Comparison of ENCODE assay signal across 1 cellular context in genomic region chr19:1241417-1242095, GRCh38.
TF ChIP-seq lines count a peak whose summit lies in the region.

Gene ATP5F1D (plus strand): TSS chr19:1241751. CDS start chr19:1241851, 100 bp downstream.

TF ChIP-seq in SK-N-SH, 30 proteins besides CTCF, POLR2A, EP300 and RAD21 (continued from another document):
- TF ChIP-seq SIN3A (IDR thresholded peaks at IDR 0.05; ENCODE audit: borderline replicate concordance, low read depth, low read length) (0 out of 2 replicates have a peak, but pooled peaks have one; percentile 21), GATA2 (CRISPR knock-in tag; IDR thresholded peaks at IDR 0.05) (no peak), FOSL2 (IDR thresholded peaks at IDR 0.05; ENCODE audit: borderline replicate concordance, low read depth) (no peak), MAX (IDR thresholded peaks at IDR 0.05; ENCODE audit: low read depth) (no peak; the same call in 1 of the 2 replicates), NFIC (IDR thresholded peaks at IDR 0.05; ENCODE audit: borderline replicate concordance) (no peak), TCF12 (IDR thresholded peaks at IDR 0.05) (no peak), PBX3 (IDR thresholded peaks at IDR 0.05) (no peak), YY1 (IDR thresholded peaks at IDR 0.05; ENCODE audit: low read depth) (0 out of 2 replicates have a peak, but pooled peaks have one; percentile 34), ELF1 (IDR thresholded peaks at IDR 0.05) (peak; percentile 57), EZH2phosphoT487 (IDR thresholded peaks at IDR 0.05; ENCODE audit: borderline replicate concordance, low read depth) (no peak), NRF1 (IDR thresholded peaks at IDR 0.05; ENCODE audit: low read depth, low read length) (peak; percentile 68), SMC3 (IDR thresholded peaks at IDR 0.05; ENCODE audit: low read depth, low read length) (no peak), REST (IDR thresholded peaks at IDR 0.05; ENCODE audit: low read depth, low read length) (no peak), POLR2AphosphoS5 (IDR thresholded peaks at IDR 0.05; ENCODE audit: low read depth, low read length) (peak; percentile 7; the same call in 1 of the 2 replicates), GABPA (IDR thresholded peaks at IDR 0.05; ENCODE audit: low read depth) (peak; percentile 35; the same call in 1 of the 2 replicates), USF2 (IDR thresholded peaks at IDR 0.05; ENCODE audit: borderline replicate concordance, low read depth, low read length) (no peak), RCOR1 (IDR thresholded peaks at IDR 0.05; ENCODE audit: low read length) (no peak), RXRA (IDR thresholded peaks at IDR 0.05; ENCODE audit: borderline replicate concordance, low read depth) (no peak), FOXJ3 (CRISPR knock-in tag; IDR thresholded peaks at IDR 0.05) (no peak), USF1 (IDR thresholded peaks at IDR 0.05; ENCODE audit: borderline replicate concordance, low read depth) (no peak), IRF3 (IDR thresholded peaks at IDR 0.05; ENCODE audit: low read depth, low read length) (no peak), MXI1 (IDR thresholded peaks at IDR 0.05; ENCODE audit: low read depth, low read length) (peak; percentile 78; the same call in 1 of the 2 replicates), TAF1 (IDR thresholded peaks at IDR 0.05; ENCODE audit: borderline replicate concordance, low read depth, low read length) (peak; percentile 4; the same call in 1 of the 2 replicates), CHD2 (IDR thresholded peaks at IDR 0.05; ENCODE audit: low read length, partially characterized antibody) (peak; percentile 91), MEF2A (IDR thresholded peaks at IDR 0.05; ENCODE audit: borderline replicate concordance, low read depth) (no peak), JUND (IDR thresholded peaks at IDR 0.05) (no peak), TEAD4 (IDR thresholded peaks at IDR 0.05; ENCODE audit: borderline replicate concordance, insufficient read depth) (no peak)
